18 cellular contexts compared by ENCODE assay signal in the genomic region with DNA sequence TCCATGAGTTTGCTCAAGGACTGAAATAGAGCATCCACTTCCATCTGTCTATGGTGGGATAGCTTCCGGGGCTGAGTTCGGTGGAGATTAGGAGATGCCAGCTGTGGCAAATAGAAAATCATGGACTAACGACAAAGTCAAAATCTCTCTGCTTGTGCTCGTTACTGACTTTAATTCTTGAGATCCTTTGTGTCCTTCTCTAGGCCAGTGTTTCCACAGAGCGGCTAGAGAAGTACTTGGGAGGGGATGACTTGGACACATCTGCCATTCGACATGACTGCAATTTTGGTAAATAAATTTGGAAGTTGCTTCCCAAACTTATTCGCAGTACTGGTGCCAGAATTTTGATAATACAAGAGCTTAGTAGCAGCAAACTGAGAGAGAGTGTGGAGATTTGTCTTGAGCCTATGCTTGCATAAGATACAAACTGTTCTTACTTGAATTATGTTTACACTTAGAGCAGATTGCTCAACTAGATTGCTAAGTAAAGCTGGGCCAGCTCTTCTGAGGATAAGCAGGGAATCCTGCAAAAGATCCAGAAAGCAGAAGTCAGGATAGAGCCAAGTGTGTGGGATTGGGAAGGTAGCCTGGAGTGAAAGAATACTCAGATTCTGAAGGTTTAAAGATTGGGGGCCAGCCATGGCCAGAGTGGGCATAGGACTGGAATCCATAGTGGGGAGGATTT. TPM values are rescaled to one million over a fixed set of nuclear protein-coding genes. Genes with fewer than 3 reads are reported as not detected.
A peak's percentile ranks its signal among the peaks of the same experiment; 100 is the strongest.
DNase-seq lines count a peak whose midpoint lies in the region; ATAC-seq and TF ChIP-seq lines count a peak whose summit lies in the region.
"Had no signal": no experiment of that assay in that cellular context is flagged by ENCODE, and none has a peak within 500 bp of the region (broad histone marks: within the 10 kb centered on the region; RNA-seq: fewer than 3 reads in every experiment).

No MANE protein-coding gene starts in this region.

- peaks cover 6% of the 10 kb centered on the region for H3K36me3 Mint-ChIP-seq in MCF 10A (ENCODE audit: insufficient read depth, unreplicated experiment)

- BruUV-seq in MCF 10A (replicated peaks; lab: Mats Ljungman, UMichigan), result no TSS peak

- no peaks in the 10 kb centered on the region for H3K27me3 Mint-ChIP-seq in MCF 10A (ENCODE audit: insufficient read depth, unreplicated experiment)
- H3K27me3 Mint-ChIP-seq: CD4-positive, CD25-positive, alpha-beta regulatory T cell had no signal

- TF ChIP-seq CTCF in breast epithelium (IDR thresholded peaks at IDR 0.05) (no peak), MCF 10A (IDR thresholded peaks at IDR 0.05; ENCODE audit: unreplicated experiment) (no peak), foreskin fibroblast (IDR thresholded peaks at IDR 0.05; ENCODE audit: low read depth, low read length) (no peak), psoas muscle (IDR thresholded peaks at IDR 0.05) (no peak), spleen (IDR thresholded peaks at IDR 0.05 in 8 of 11, conservative IDR thresholded peaks at IDR 0.05 in 3 of 11) (no peak)

- no peaks in the 10 kb centered on the region for H3K9me3 ChIP-seq in breast epithelium
- H3K9me3 ChIP-seq in psoas muscle, result no peaks in the 10 kb centered on the region
- H3K9me3 ChIP-seq in spleen, result no peaks in the 10 kb centered on the region
- H3K9me3 ChIP-seq: SJCRH30, testis had no signal

- TF ChIP-seq POLR2A in breast epithelium (IDR thresholded peaks at IDR 0.05) (no peak), spleen (IDR thresholded peaks at IDR 0.05) (no peak), GM18505 (IDR thresholded peaks at IDR 0.05; ENCODE audit: borderline replicate concordance, extremely low read depth, insufficient read depth, insufficient read length) (no peak)

- H3K4me3 ChIP-seq in breast epithelium (no peak overlapping the region), foreskin fibroblast (ENCODE audit: low read depth in 1 of 2, low read length in 2 of 2) (no peak overlapping the region), psoas muscle (no peak overlapping the region), spleen (no peak overlapping the region)
- H3K4me3 ChIP-seq: SJCRH30, testis had no signal

- H3K4me1 ChIP-seq in breast epithelium, result no peaks in the 10 kb centered on the region
- no peaks in the 10 kb centered on the region for H3K4me1 ChIP-seq in psoas muscle
- H3K4me1 ChIP-seq in spleen, result no peaks in the 10 kb centered on the region
- H3K4me1 ChIP-seq: SJCRH30, testis had no signal

- no peaks in the 10 kb centered on the region for H3K4me1 Mint-ChIP-seq in MCF 10A (ENCODE audit: insufficient read depth, unreplicated experiment)
- H3K4me1 Mint-ChIP-seq: CD4-positive, CD25-positive, alpha-beta regulatory T cell; neural crest cell had no signal

- intact Hi-C loops in breast epithelium (cut with DNase I; ENCODE audit: low total_unique reads) (no loop called here), MCF 10A (cut with micrococcal nuclease) (no loop called here), psoas muscle (cut with DNase I) (no loop called here), spleen (cut with DNase I; ENCODE audit: low total_unique reads) (no loop called here)

- CTCF ChIA-PET in MCF 10A (lab: Yijun Ruan, JAX), result interaction anchor here (0.6 to 1.8 kb wide), 3 partner anchors 19 to 473 kb away, joined by 3 to 6 read pairs (median 3); no protein-coding TSS in a partner anchor

- H3K9me3 Mint-ChIP-seq in MCF 10A (ENCODE audit: unreplicated experiment), result no peaks in the 10 kb centered on the region

- peak in 3 of 4 donors; percentile 36 to 68 (median 61) for ATAC-seq in psoas muscle
- no peak for ATAC-seq in GM18498 (IDR thresholded peaks at IDR 0.05; ENCODE audit: unreplicated experiment)
- ATAC-seq in GM19351 (IDR thresholded peaks at IDR 0.05; ENCODE audit: unreplicated experiment), result no peak
- ATAC-seq in GM18505 (IDR thresholded peaks at IDR 0.05; ENCODE audit: unreplicated experiment), result no peak

- H3K36me3 ChIP-seq in breast epithelium, result no peaks in the 10 kb centered on the region
- peaks cover 0 to 52% of the 10 kb centered on the region in 2 donors for H3K36me3 ChIP-seq in psoas muscle (ENCODE audit: insufficient read depth in 1 of 2, low read depth in 1 of 2)
- peaks cover 0 to 21% (median 0%) of the 10 kb centered on the region in 6 donors for H3K36me3 ChIP-seq in spleen
- H3K36me3 ChIP-seq: SJCRH30 had no signal

- H3K27ac Mint-ChIP-seq in MCF 10A (ENCODE audit: low read depth, unreplicated experiment), result no peak overlapping the region
- H3K27ac Mint-ChIP-seq: CD4-positive, CD25-positive, alpha-beta regulatory T cell had no signal

- no peaks in the 10 kb centered on the region for H3K27me3 ChIP-seq in breast epithelium
- H3K27me3 ChIP-seq in psoas muscle (ENCODE audit: insufficient read depth in 3 of 3, low read length in 2 of 3), result no peaks in the 10 kb centered on the region
- no peaks in the 10 kb centered on the region for H3K27me3 ChIP-seq in spleen (replicated peaks in 1 of 7)
- H3K27me3 ChIP-seq: testis had no signal

- H3K27ac ChIP-seq in breast epithelium, result peak overlapping the region; percentile 40 to 83
- peak overlapping the region; percentile 4 for H3K27ac ChIP-seq in psoas muscle
- H3K27ac ChIP-seq in spleen, result no peak overlapping the region
- H3K27ac ChIP-seq: SJCRH30, testis had no signal

- DNase-seq in breast epithelium (ENCODE audit: low spot score in 2 of 2), result no peak
- no peak for DNase-seq in MCF 10A (ENCODE audit: unreplicated experiment)
- peak; percentile 24 to 47 for DNase-seq in foreskin fibroblast
- no peak for DNase-seq in psoas muscle
- DNase-seq in spleen, result no peak
- DNase-seq: 8988T; activated gamma-delta T cell treated with Interleukin-2 at 50 U/mL for 16 hours; CD4-positive, CD25-positive, alpha-beta regulatory T cell; DMS53; mammary epithelial cell; NCI-H1930; NCI-H510A; SJCRH30; testis had no signal

- WGBS in psoas muscle, 3 donors, result 86 to 89% (median 88%) methylated on average over 7 of the region's 7 CpGs
- WGBS in spleen, 5 donors, result 91 to 97% (median 95%) methylated on average over 7 of the region's 7 CpGs

- POLR2A ChIA-PET in MCF 10A (lab: Yijun Ruan, JAX), result interaction anchor here (0.7 kb wide), 1 partner anchor 21 kb away, joined by 3 read pairs; no protein-coding TSS in a partner anchor

- no peak overlapping the region for H3K4me3 Mint-ChIP-seq in MCF 10A (ENCODE audit: unreplicated experiment)
- H3K4me3 Mint-ChIP-seq: CD4-positive, CD25-positive, alpha-beta regulatory T cell; neural crest cell had no signal

RNA-seq across cellular contexts. Expression of a gene that starts 27.6 kb away (rescaled TPM):
- total RNA-seq in breast epithelium (1 to 10 TPM; 2.0 to 3.1 (median 2.1) TPM), MCF 10A (2022) (6.3 and 7.4 TPM in 2 replicates), psoas muscle (1 to 10 TPM in 1 of 4 donors, under 1 TPM in 3; 0.61 to 2.3 (median 0.71) TPM), spleen (1 to 10 TPM; 1.3 to 4.9 (median 3.4) TPM)
- polyA plus RNA-seq in psoas muscle (1 to 10 TPM in 1 of 3 donors, under 1 TPM in 2; 0.23 to 2.0 (median 0.48) TPM), spleen (1 to 10 TPM; 1.0 to 1.3 (median 1.2) TPM)

Comparison
In these comparisons a context has a peak if more than half of its experiments do, and no peak if none do; other contexts are left out.
1. DNase-seq: peak in foreskin fibroblast (2 of 2); none in breast epithelium (0 of 2), MCF 10A (single experiment), psoas muscle (0 of 2) and spleen (single experiment).
2. H3K27ac ChIP-seq: peak in breast epithelium (2 of 2) and psoas muscle (single experiment); none in spleen (0 of 8).
3. ATAC-seq: peak in psoas muscle (3 of 4); none in GM18498 (single experiment), GM19351 (single experiment) and GM18505 (single experiment).